ENCODE assay signal across 8 cellular contexts in the genomic region with DNA sequence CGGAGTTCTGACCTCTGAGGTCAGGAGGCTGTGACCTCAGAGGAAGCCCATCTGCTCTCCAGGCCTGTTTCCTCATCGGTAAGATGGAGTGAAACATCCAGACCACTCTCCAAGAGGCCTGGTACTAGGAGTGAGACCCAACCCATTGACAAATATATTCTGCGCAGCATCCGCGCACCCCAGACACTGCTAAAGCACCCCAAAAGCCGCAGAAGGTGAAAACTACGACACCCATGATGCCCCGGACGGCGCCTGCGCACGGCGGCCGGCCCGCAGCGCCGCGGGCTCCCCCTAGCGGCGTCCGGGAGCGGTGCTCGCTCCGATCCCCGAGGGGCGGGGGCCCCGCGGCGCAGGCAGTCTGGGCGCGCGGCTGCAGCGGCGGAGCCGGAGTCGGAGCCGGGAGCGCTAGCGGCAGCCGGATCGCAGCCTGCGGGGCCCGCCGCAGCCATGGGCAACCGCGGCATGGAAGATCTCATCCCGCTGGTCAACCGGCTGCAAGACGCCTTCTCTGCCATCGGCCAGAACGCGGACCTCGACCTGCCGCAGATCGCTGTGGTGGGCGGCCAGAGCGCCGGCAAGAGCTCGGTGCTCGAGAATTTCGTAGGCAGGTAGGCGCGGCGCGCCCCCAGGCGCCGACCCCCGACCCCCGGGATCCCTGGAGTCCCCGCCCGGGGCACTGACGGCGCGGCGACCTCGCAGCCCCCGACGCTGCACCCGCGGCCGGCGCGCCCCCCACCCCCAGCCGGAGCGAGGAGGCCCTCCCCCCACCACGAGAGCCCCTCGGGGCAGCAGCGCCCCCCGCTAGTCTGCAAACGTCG. TPM values are rescaled to one million over a fixed set of nuclear protein-coding genes. Genes with fewer than 3 reads are reported as not detected.
A peak's percentile ranks its signal among the peaks of the same experiment; 100 is the strongest.
DNase-seq lines count a peak whose midpoint lies in the region; ATAC-seq, FAIRE-seq and TF ChIP-seq lines count a peak whose summit lies in the region.

A gene (plus strand): TSS at position 356 of the 818 bp plus-strand sequence. CDS start 92 bp downstream, at position 448.

- peak within 1 kb of the TSS; percentile 78 for H3K4me2 ChIP-seq in keratinocyte (ENCODE audit: control insufficient read depth, extremely low read depth, insufficient read depth, low read depth, low read length)

- H3K36me3 Mint-ChIP-seq in activated B cell treated with CpG ODN at 0.5 μM for 24 hours (ENCODE audit: low read depth): no peaks in the 10 kb centered on the region

- intact Hi-C loops in activated B cell treated with CpG ODN at 0.5 μM for 24 hours (cut with micrococcal nuclease): loop anchor here (1.0 kb wide), 4 partner anchors 12 to 137 kb away; a partner anchor contains a TSS

- H3K27me3 Mint-ChIP-seq in activated B cell treated with CpG ODN at 0.5 μM for 24 hours: peaks cover 19% of the 10 kb centered on the region

- H3K9me1 ChIP-seq in keratinocyte (ENCODE audit: control insufficient read depth, extremely low read depth, insufficient read depth, low read length): no peaks in the 10 kb centered on the region

- H3K79me2 ChIP-seq in keratinocyte (ENCODE audit: control insufficient read depth, insufficient read depth, low read length): no peaks in the 10 kb centered on the region

- peaks cover 1% of the 10 kb centered on the region for H3K4me1 ChIP-seq in keratinocyte (ENCODE audit: control insufficient read depth, extremely low read depth, insufficient read depth, low read length)

- peak within 1 kb of the TSS; percentile 34 to 66 (median 62) for H3K4me3 ChIP-seq in keratinocyte (ENCODE audit: control insufficient read depth in 2 of 3, extremely low read depth in 1 of 3, insufficient read depth in 2 of 3, low read depth in 1 of 3, low read length in 3 of 3)

- no peaks in the 10 kb centered on the region for H3K36me3 ChIP-seq in keratinocyte (ENCODE audit: control insufficient read depth in 2 of 2, extremely low read depth in 1 of 2, insufficient read depth in 2 of 2, low read length in 2 of 2)

- H4K20me1 ChIP-seq in keratinocyte (ENCODE audit: control insufficient read depth, extremely low read depth, insufficient read depth, low read length): no peaks in the 10 kb centered on the region

- dilution Hi-C loops in keratinocyte (cut with MboI; ENCODE audit: extremely low pct_ligation_motif_present, low sequenced_read_pairs): no loop called here

- CTCF ChIA-PET in GM10248 (lab: Yijun Ruan, JAX) (interaction anchor here (0.7 to 3.1 kb wide), 6 partner anchors 8 to 14 kb away, joined by 3 to 15 read pairs (median 4); no protein-coding TSS in a partner anchor), activated B cell treated with CpG ODN at 0.5 μM for 24 hours (lab: Charles Lee) (interaction anchor here (0.7 kb wide), 1 partner anchor 706 kb away, joined by 3 read pairs; no protein-coding TSS in a partner anchor)

- no peaks in the 10 kb centered on the region for H3K9me3 ChIP-seq in keratinocyte (ENCODE audit: control insufficient read depth, low read depth, low read length)

- peaks cover 17% of the 10 kb centered on the region for H3K27me3 ChIP-seq in keratinocyte (ENCODE audit: control insufficient read depth, extremely low read depth, insufficient read depth, low read length)

- peak; percentile 98 for DNase-seq in GM10248 (ENCODE audit: extremely low spot score)
- peak; percentile 54 for DNase-seq in NCI-H146 (lab: John Stamatoyannopoulos, UW)
- peak; percentile 78 for DNase-seq in activated B cell treated with CpG ODN at 0.5 μM for 24 hours
- DNase-seq in central memory CD4-positive, alpha-beta T cell: peak; percentile 73
- no peak for DNase-seq in keratinocyte (ENCODE audit: low read depth, low spot score)
- peak; percentile 63 for DNase-seq in stimulated activated CD4-positive, alpha-beta T cell treated with anti-CD3 and anti-CD28 coated beads, Interleukin-12 subunit alpha, Interleukin-12 subunit beta, amount 100 ng/mL, for 4 hours
- DNase-seq in amniotic stem cell (lab: John Stamatoyannopoulos, UW): no peak

- peak within 1 kb of the TSS; percentile 82 for H2AFZ ChIP-seq in keratinocyte (ENCODE audit: control insufficient read depth, low read length)

- peaks cover 7% of the 10 kb centered on the region for H3K4me1 Mint-ChIP-seq in activated B cell treated with CpG ODN at 0.5 μM for 24 hours

- peak within 1 kb of the TSS; percentile 85 for H3K4me3 Mint-ChIP-seq in activated B cell treated with CpG ODN at 0.5 μM for 24 hours

- H3K9me3 Mint-ChIP-seq in activated B cell treated with CpG ODN at 0.5 μM for 24 hours: no peaks in the 10 kb centered on the region

- ATAC-seq in HG02610 (IDR thresholded peaks at IDR 0.05; ENCODE audit: unreplicated experiment): peak; percentile 69
- peak; percentile 98 for ATAC-seq in activated B cell treated with CpG ODN at 0.5 μM for 24 hours (ENCODE audit: low read depth)

- POLR2A ChIA-PET in GM10248 (lab: Yijun Ruan, JAX) (no interaction called here), activated B cell treated with CpG ODN at 0.5 μM for 24 hours (lab: Charles Lee) (no interaction called here)

- peak within 1 kb of the TSS; percentile 41 for H3K9ac ChIP-seq in keratinocyte (ENCODE audit: control insufficient read depth, extremely low read depth, insufficient read depth, low read length)

- no peak for FAIRE-seq in keratinocyte (lab: Jason Lieb, UNC)

- H3K27ac ChIP-seq in keratinocyte (ENCODE audit: control insufficient read depth, insufficient read depth, low read length): no peak within 1 kb of the TSS

- TF ChIP-seq CTCF in GM10248 (IDR thresholded peaks at IDR 0.05; ENCODE audit: control extremely low read depth, extremely low read depth, low read depth, missing control alignments) (peak; percentile 98), activated B cell treated with CpG ODN at 0.5 μM for 24 hours (IDR thresholded peaks at IDR 0.05) (peak; percentile 59), keratinocyte (optimal IDR thresholded peaks at IDR 0.05 in 1 of 3, IDR thresholded peaks at IDR 0.05 in 1 of 3, conservative IDR thresholded peaks at IDR 0.05 in 1 of 3; ENCODE audit: extremely low read depth in 1 of 3, insufficient read depth in 2 of 3, low read length in 3 of 3) (peak; percentile 59 to 86 (median 68))

- H3K27ac Mint-ChIP-seq in activated B cell treated with CpG ODN at 0.5 μM for 24 hours: peak within 1 kb of the TSS; percentile 56

RNA-seq across cellular contexts. Expression of the gene that starts here (rescaled TPM):
- total RNA-seq in activated B cell treated with CpG ODN at 0.5 μM for 24 hours: 0.81 and 0.86 TPM in 2 replicates
- 0.25 to 0.34 TPM (median 0.31 TPM) in 3 replicates for polyA plus RNA-seq in keratinocyte
- 1.6 TPM for polyA plus RNA-seq in keratinocyte (2011; ENCODE audit: low read depth)
- polyA plus RNA-seq in keratinocyte (2011; cell fraction: cytosol; rRNA removed): 0.06 and 0.13 TPM in 2 replicates
- polyA plus RNA-seq in keratinocyte (2011; cell fraction: nucleus; rRNA removed): 1.1 and 2.1 TPM in 2 replicates
- 0.60 and 1.5 TPM in 2 replicates for polyA plus RNA-seq in keratinocyte (2012; ENCODE audit: low replicate concordance)
- 0.59 to 0.96 TPM (median 0.64 TPM) in 3 replicates for polyA minus RNA-seq in keratinocyte
- polyA minus RNA-seq in keratinocyte (2011; cell fraction: cytosol; rRNA and poly(A)+ RNA removed): 0.38 TPM
- polyA minus RNA-seq in keratinocyte (2011; cell fraction: nucleus; rRNA and poly(A)+ RNA removed): 0.53 and 0.93 TPM in 2 replicates

Comparison
In these comparisons a context has a peak if more than half of its experiments do, and no peak if none do; other contexts are left out.
1. Peak in DNase-seq and ATAC-seq in activated B cell treated with CpG ODN at 0.5 μM for 24 hours; RNA of the gene not detected or under 1 TPM.
2. DNase-seq: peak in GM10248 (single experiment), NCI-H146 (single experiment), central memory CD4-positive, alpha-beta T cell (single experiment) and stimulated activated CD4-positive, alpha-beta T cell treated with anti-CD3 and anti-CD28 coated beads, Interleukin-12 subunit alpha, Interleukin-12 subunit beta, amount 100 ng/mL, for 4 hours (single experiment); none in keratinocyte (single experiment) and amniotic stem cell (single experiment).
3. Peak in every context shown above with its lines, with median percentiles within 50 percentile points of each other: CTCF ChIP-seq.